ENCODE assay signal across 1 cellular context in the genomic region with DNA sequence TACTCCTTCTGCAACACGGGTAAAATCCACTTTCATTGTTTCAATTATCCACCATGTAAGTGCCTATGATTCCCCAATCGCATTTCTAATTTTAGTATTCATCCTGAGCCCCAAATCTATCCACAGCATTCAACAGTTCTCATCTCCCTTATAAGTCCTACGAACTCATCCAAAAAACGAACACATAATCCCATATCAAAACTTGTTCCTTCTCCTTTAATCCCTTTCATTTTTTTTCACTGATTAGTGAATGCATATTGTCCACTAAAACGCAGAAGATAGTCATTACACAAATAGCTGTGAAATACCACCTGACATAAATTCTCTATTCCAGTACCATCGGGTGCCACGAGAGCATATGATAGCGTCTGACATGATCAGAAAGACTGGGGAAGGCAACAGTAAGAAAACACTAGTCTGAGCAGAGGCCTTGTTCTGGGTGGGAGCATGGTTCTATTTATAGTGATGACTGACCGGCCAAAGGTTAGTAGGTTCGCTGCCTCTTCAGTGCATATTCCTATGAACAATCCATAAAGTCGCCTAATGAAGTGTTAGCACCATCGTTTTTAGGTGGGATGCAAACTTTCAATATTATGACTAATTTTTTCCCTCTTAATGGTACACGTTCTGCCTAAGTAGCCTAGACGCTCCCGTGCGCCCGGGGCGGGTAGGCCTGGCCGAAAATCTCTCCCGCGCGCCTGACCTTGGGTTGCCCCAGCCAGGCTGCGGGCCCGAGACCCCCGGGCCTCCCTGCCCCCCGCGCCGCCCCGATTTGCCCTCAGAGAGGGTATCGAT.
A peak's percentile ranks its signal among the peaks of the same experiment; 100 is the strongest.
TF ChIP-seq lines count a peak whose summit lies in the region.

No MANE protein-coding gene starts in this region.

TF ChIP-seq in HepG2, 621 proteins besides CTCF, POLR2A, EP300 and RAD21 (continued from another document):
- TF ChIP-seq, protein P1, sequence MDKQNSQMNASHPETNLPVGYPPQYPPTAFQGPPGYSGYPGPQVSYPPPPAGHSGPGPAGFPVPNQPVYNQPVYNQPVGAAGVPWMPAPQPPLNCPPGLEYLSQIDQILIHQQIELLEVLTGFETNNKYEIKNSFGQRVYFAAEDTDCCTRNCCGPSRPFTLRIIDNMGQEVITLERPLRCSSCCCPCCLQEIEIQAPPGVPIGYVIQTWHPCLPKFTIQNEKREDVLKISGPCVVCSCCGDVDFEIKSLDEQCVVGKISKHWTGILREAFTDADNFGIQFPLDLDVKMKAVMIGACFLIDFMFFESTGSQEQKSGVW (CRISPR knock-in tag; IDR thresholded peaks at IDR 0.05; ENCODE audit: borderline replicate concordance), result no peak
- peak; percentile 66; the same call in 1 of the 2 replicates for TF ChIP-seq MEF2D (CRISPR knock-in tag; IDR thresholded peaks at IDR 0.05)
- TF ChIP-seq PHF5A (CRISPR knock-in tag; IDR thresholded peaks at IDR 0.05; ENCODE audit: low read depth, unreplicated experiment), result no peak
- TF ChIP-seq ASH2L (IDR thresholded peaks at IDR 0.05; ENCODE audit: insufficient read length, low read depth, low read length), result no peak
- 0 out of 2 replicates have a peak, but pooled peaks have one; percentile 25 for TF ChIP-seq ESRRA (CRISPR knock-in tag; IDR thresholded peaks at IDR 0.05; ENCODE audit: low read depth)
- TF ChIP-seq TSC22D2 (CRISPR knock-in tag; IDR thresholded peaks at IDR 0.05; ENCODE audit: borderline replicate concordance), result no peak
- TF ChIP-seq NAIF1 (CRISPR knock-in tag; IDR thresholded peaks at IDR 0.05; ENCODE audit: borderline replicate concordance), result peak; percentile 15; the same call in 1 of the 2 replicates
- TF ChIP-seq CREB1 (IDR thresholded peaks at IDR 0.05), result 0 out of 2 replicates have a peak, but pooled peaks have one; percentile 2
- no peak for TF ChIP-seq CREB1 (CRISPR knock-in tag; IDR thresholded peaks at IDR 0.05)
- TF ChIP-seq PCBP2 (optimal IDR thresholded peaks at IDR 0.05; ENCODE audit: low read depth, low read length, poor library complexity, severe bottlenecking), result no peak
- TF ChIP-seq ELF4 (CRISPR knock-in tag; IDR thresholded peaks at IDR 0.05; ENCODE audit: borderline replicate concordance), result no peak
- no peak for TF ChIP-seq MYC (CRISPR knock-in tag; IDR thresholded peaks at IDR 0.05; ENCODE audit: borderline replicate concordance)
- no peak for TF ChIP-seq RARG (CRISPR knock-in tag; IDR thresholded peaks at IDR 0.05; ENCODE audit: low read depth)
- TF ChIP-seq, protein P2, sequence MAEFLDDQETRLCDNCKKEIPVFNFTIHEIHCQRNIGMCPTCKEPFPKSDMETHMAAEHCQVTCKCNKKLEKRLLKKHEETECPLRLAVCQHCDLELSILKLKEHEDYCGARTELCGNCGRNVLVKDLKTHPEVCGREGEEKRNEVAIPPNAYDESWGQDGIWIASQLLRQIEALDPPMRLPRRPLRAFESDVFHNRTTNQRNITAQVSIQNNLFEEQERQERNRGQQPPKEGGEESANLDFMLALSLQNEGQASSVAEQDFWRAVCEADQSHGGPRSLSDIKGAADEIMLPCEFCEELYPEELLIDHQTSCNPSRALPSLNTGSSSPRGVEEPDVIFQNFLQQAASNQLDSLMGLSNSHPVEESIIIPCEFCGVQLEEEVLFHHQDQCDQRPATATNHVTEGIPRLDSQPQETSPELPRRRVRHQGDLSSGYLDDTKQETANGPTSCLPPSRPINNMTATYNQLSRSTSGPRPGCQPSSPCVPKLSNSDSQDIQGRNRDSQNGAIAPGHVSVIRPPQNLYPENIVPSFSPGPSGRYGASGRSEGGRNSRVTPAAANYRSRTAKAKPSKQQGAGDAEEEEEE (CRISPR knock-in tag; IDR thresholded peaks at IDR 0.05; ENCODE audit: borderline replicate concordance), result no peak
- no peak for TF ChIP-seq YEATS2 (CRISPR knock-in tag; IDR thresholded peaks at IDR 0.05; ENCODE audit: borderline replicate concordance)
- TF ChIP-seq, protein P3, sequence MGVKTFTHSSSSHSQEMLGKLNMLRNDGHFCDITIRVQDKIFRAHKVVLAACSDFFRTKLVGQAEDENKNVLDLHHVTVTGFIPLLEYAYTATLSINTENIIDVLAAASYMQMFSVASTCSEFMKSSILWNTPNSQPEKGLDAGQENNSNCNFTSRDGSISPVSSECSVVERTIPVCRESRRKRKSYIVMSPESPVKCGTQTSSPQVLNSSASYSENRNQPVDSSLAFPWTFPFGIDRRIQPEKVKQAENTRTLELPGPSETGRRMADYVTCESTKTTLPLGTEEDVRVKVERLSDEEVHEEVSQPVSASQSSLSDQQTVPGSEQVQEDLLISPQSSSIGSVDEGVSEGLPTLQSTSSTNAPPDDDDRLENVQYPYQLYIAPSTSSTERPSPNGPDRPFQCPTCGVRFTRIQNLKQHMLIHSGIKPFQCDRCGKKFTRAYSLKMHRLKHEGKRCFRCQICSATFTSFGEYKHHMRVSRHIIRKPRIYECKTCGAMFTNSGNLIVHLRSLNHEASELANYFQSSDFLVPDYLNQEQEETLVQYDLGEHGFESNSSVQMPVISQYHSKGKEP (CRISPR knock-in tag; IDR thresholded peaks at IDR 0.05), result no peak
- TF ChIP-seq, protein P4, sequence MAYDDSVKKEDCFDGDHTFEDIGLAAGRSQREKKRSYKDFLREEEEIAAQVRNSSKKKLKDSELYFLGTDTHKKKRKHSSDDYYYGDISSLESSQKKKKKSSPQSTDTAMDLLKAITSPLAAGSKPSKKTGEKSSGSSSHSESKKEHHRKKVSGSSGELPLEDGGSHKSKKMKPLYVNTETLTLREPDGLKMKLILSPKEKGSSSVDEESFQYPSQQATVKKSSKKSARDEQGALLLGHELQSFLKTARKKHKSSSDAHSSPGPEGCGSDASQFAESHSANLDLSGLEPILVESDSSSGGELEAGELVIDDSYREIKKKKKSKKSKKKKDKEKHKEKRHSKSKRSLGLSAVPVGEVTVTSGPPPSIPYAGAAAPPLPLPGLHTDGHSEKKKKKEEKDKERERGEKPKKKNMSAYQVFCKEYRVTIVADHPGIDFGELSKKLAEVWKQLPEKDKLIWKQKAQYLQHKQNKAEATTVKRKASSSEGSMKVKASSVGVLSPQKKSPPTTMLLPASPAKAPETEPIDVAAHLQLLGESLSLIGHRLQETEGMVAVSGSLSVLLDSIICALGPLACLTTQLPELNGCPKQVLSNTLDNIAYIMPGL (CRISPR knock-in tag; IDR thresholded peaks at IDR 0.05; ENCODE audit: borderline replicate concordance in 1 of 2, low read depth in 1 of 2), result no peak
- TF ChIP-seq SP5 (CRISPR knock-in tag; IDR thresholded peaks at IDR 0.05; ENCODE audit: borderline replicate concordance, low read depth), result no peak
- no peak for TF ChIP-seq ATF1 (CRISPR knock-in tag; IDR thresholded peaks at IDR 0.05)
- no peak for TF ChIP-seq ZSCAN12 (CRISPR knock-in tag; IDR thresholded peaks at IDR 0.05)
- TF ChIP-seq ZNF589 (CRISPR knock-in tag; conservative IDR thresholded peaks at IDR 0.05), result no peak
- no peak for TF ChIP-seq THAP11 (CRISPR knock-in tag; IDR thresholded peaks at IDR 0.05)
- no peak for TF ChIP-seq XBP1 (CRISPR knock-in tag; IDR thresholded peaks at IDR 0.05)
- TF ChIP-seq, protein P5, sequence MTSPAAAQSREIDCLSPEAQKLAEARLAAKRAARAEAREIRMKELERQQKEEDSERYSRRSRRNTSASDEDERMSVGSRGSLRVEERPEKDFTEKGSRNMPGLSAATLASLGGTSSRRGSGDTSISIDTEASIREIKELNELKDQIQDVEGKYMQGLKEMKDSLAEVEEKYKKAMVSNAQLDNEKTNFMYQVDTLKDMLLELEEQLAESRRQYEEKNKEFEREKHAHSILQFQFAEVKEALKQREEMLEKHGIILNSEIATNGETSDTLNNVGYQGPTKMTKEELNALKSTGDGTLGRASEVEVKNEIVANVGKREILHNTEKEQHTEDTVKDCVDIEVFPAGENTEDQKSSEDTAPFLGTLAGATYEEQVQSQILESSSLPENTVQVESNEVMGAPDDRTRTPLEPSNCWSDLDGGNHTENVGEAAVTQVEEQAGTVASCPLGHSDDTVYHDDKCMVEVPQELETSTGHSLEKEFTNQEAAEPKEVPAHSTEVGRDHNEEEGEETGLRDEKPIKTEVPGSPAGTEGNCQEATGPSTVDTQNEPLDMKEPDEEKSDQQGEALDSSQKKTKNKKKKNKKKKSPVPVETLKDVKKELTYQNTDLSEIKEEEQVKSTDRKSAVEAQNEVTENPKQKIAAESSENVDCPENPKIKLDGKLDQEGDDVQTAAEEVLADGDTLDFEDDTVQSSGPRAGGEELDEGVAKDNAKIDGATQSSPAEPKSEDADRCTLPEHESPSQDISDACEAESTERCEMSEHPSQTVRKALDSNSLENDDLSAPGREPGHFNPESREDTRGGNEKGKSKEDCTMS (CRISPR knock-in tag; conservative IDR thresholded peaks at IDR 0.05), result no peak
- no peak for TF ChIP-seq ZBTB7A (CRISPR knock-in tag; IDR thresholded peaks at IDR 0.05)
- TF ChIP-seq ZNF549 (CRISPR knock-in tag; IDR thresholded peaks at IDR 0.05), result no peak
- TF ChIP-seq ZNF10 (CRISPR knock-in tag; IDR thresholded peaks at IDR 0.05; ENCODE audit: borderline replicate concordance, low read depth), result no peak
- peak; percentile 17; the same call in 1 of the 2 replicates for TF ChIP-seq HNF4A (CRISPR knock-in tag; IDR thresholded peaks at IDR 0.05)
- TF ChIP-seq, protein P6, sequence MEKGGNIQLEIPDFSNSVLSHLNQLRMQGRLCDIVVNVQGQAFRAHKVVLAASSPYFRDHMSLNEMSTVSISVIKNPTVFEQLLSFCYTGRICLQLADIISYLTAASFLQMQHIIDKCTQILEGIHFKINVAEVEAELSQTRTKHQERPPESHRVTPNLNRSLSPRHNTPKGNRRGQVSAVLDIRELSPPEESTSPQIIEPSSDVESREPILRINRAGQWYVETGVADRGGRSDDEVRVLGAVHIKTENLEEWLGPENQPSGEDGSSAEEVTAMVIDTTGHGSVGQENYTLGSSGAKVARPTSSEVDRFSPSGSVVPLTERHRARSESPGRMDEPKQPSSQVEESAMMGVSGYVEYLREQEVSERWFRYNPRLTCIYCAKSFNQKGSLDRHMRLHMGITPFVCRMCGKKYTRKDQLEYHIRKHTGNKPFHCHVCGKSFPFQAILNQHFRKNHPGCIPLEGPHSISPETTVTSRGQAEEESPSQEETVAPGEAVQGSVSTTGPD (CRISPR knock-in tag; IDR thresholded peaks at IDR 0.05), result no peak
- TF ChIP-seq, protein P7, sequence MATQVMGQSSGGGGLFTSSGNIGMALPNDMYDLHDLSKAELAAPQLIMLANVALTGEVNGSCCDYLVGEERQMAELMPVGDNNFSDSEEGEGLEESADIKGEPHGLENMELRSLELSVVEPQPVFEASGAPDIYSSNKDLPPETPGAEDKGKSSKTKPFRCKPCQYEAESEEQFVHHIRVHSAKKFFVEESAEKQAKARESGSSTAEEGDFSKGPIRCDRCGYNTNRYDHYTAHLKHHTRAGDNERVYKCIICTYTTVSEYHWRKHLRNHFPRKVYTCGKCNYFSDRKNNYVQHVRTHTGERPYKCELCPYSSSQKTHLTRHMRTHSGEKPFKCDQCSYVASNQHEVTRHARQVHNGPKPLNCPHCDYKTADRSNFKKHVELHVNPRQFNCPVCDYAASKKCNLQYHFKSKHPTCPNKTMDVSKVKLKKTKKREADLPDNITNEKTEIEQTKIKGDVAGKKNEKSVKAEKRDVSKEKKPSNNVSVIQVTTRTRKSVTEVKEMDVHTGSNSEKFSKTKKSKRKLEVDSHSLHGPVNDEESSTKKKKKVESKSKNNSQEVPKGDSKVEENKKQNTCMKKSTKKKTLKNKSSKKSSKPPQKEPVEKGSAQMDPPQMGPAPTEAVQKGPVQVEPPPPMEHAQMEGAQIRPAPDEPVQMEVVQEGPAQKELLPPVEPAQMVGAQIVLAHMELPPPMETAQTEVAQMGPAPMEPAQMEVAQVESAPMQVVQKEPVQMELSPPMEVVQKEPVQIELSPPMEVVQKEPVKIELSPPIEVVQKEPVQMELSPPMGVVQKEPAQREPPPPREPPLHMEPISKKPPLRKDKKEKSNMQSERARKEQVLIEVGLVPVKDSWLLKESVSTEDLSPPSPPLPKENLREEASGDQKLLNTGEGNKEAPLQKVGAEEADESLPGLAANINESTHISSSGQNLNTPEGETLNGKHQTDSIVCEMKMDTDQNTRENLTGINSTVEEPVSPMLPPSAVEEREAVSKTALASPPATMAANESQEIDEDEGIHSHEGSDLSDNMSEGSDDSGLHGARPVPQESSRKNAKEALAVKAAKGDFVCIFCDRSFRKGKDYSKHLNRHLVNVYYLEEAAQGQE (IDR thresholded peaks at IDR 0.05; ENCODE audit: borderline replicate concordance in 1 of 2, low read depth in 1 of 2, low read length in 2 of 2), result no peak
- TF ChIP-seq ZSCAN30 (CRISPR knock-in tag; IDR thresholded peaks at IDR 0.05), result no peak
- TF ChIP-seq AGO2 (optimal IDR thresholded peaks at IDR 0.05; ENCODE audit: low read depth, low read length), result peak; percentile 34
- TF ChIP-seq GABPA (IDR thresholded peaks at IDR 0.05; ENCODE audit: low read depth, low read length), result no peak
- TF ChIP-seq GABPA (CRISPR knock-in tag; IDR thresholded peaks at IDR 0.05; ENCODE audit: low read depth), result 0 out of 2 replicates have a peak, but pooled peaks have one; percentile 7
